11 cellular contexts compared by ENCODE assay signal in genomic region chr2:228613133-228613532, GRCh38.
DNase-seq lines count a peak whose midpoint lies in the region; ATAC-seq and TF ChIP-seq lines count a peak whose summit lies in the region.
"Had no signal": no experiment of that assay in that cellular context is flagged by ENCODE, and none has a peak within 500 bp of the region (broad histone marks: within the 10 kb centered on the region; RNA-seq: fewer than 3 reads in every experiment).

No MANE protein-coding gene starts in this region.

- no peaks in the 10 kb centered on the region for H3K9me3 ChIP-seq in OCI-LY7 (ENCODE audit: low read length)

- no peaks in the 10 kb centered on the region for H3K9me2 ChIP-seq in OCI-LY7 (ENCODE audit: insufficient read depth, low read length)

- peak; percentile 38 to 41 for ATAC-seq in activated CD4-positive, CD25-positive, alpha-beta regulatory T cell treated with anti-CD3 and anti-CD28 coated beads, Interleukin-2, amount 50 U/mL, for 24 hours
- ATAC-seq in HG03045 (IDR thresholded peaks at IDR 0.05; ENCODE audit: unreplicated experiment): peak; percentile 67
- ATAC-seq in activated T-helper 17 cell treated with anti-CD3 and anti-CD28 coated beads, Interleukin-2, amount 50 U/mL, for 72 hours (replicated peaks): peak; percentile 83
- ATAC-seq in GM18909 (IDR thresholded peaks at IDR 0.05; ENCODE audit: poor library complexity, unreplicated experiment): no peak
- ATAC-seq: left ventricle myocardium superior had no signal

- H3K4me1 ChIP-seq in OCI-LY7 (ENCODE audit: insufficient read depth, low read length, poor library complexity, severe bottlenecking): no peaks in the 10 kb centered on the region

- intact Hi-C loops in OCI-LY7 (cut with micrococcal nuclease; ENCODE audit: unreplicated experiment): no loop called here

- H3K27me3 Mint-ChIP-seq in activated T-helper 17 cell treated with anti-CD3 and anti-CD28 coated beads, Interleukin-2, amount 50 U/mL, for 72 hours: no peaks in the 10 kb centered on the region
- peaks cover 3% of the 10 kb centered on the region for H3K27me3 Mint-ChIP-seq in progenitor cell of endocrine pancreas

- BruUV-seq in OCI-LY7 (replicated peaks; lab: Mats Ljungman, UMichigan): no TSS peak

- H2AFZ ChIP-seq in OCI-LY7 (ENCODE audit: low read length): no peak overlapping the region

- no peaks in the 10 kb centered on the region for H3K79me2 ChIP-seq in OCI-LY7 (ENCODE audit: insufficient read depth, low read depth, low read length)

- no peaks in the 10 kb centered on the region for H3K9me3 Mint-ChIP-seq in activated T-helper 17 cell treated with anti-CD3 and anti-CD28 coated beads, Interleukin-2, amount 50 U/mL, for 72 hours
- no peaks in the 10 kb centered on the region for H3K9me3 Mint-ChIP-seq in progenitor cell of endocrine pancreas (ENCODE audit: low read depth)

- H3K36me3 ChIP-seq in OCI-LY7 (ENCODE audit: insufficient read depth, low read length): no peaks in the 10 kb centered on the region

- H3K4me1 Mint-ChIP-seq in activated T-helper 17 cell treated with anti-CD3 and anti-CD28 coated beads, Interleukin-2, amount 50 U/mL, for 72 hours: no peaks in the 10 kb centered on the region
- no peaks in the 10 kb centered on the region for H3K4me1 Mint-ChIP-seq in progenitor cell of endocrine pancreas (ENCODE audit: low read depth)

- DNase-seq in activated CD4-positive, CD25-positive, alpha-beta regulatory T cell (lab: John Stamatoyannopoulos, UW): no peak
- peak; percentile 96 for DNase-seq in retinal pigment epithelial cell (ENCODE audit: low read depth)
- no peak for DNase-seq in OCI-LY7 (ENCODE audit: low spot score)
- no peak for DNase-seq in progenitor cell of endocrine pancreas (ENCODE audit: low spot score, unreplicated experiment)
- DNase-seq: activated naive CD4-positive, alpha-beta T cell treated with anti-CD3 and anti-CD28 coated beads, Interleukin-2, amount 50 U/mL, for 16 hours; KBM-7; left ventricle myocardium superior had no signal

- no peaks in the 10 kb centered on the region for H3K36me3 Mint-ChIP-seq in activated T-helper 17 cell treated with anti-CD3 and anti-CD28 coated beads, Interleukin-2, amount 50 U/mL, for 72 hours (ENCODE audit: low read depth)
- H3K36me3 Mint-ChIP-seq in progenitor cell of endocrine pancreas (ENCODE audit: insufficient read depth): no peaks in the 10 kb centered on the region

- H4K20me1 ChIP-seq in OCI-LY7 (ENCODE audit: insufficient read depth, low read length): no peaks in the 10 kb centered on the region

- POLR2A ChIA-PET in OCI-LY7 (lab: Charles Lee): no interaction called here

- H3K4me2 ChIP-seq in OCI-LY7 (ENCODE audit: low read length): no peak overlapping the region

- TF ChIP-seq CTCF in retinal pigment epithelial cell (conservative IDR thresholded peaks at IDR 0.05; ENCODE audit: low read depth, low read length) (no peak), OCI-LY7 (conservative IDR thresholded peaks at IDR 0.05; ENCODE audit: low read length) (no peak), progenitor cell of endocrine pancreas (IDR thresholded peaks at IDR 0.05; ENCODE audit: unreplicated experiment) (no peak)

- H3K4me3 Mint-ChIP-seq in activated T-helper 17 cell treated with anti-CD3 and anti-CD28 coated beads, Interleukin-2, amount 50 U/mL, for 72 hours: no peak overlapping the region
- H3K4me3 Mint-ChIP-seq in progenitor cell of endocrine pancreas (ENCODE audit: low read depth): no peak overlapping the region

- no peak overlapping the region for H3K27ac Mint-ChIP-seq in activated T-helper 17 cell treated with anti-CD3 and anti-CD28 coated beads, Interleukin-2, amount 50 U/mL, for 72 hours
- no peak overlapping the region for H3K27ac Mint-ChIP-seq in progenitor cell of endocrine pancreas

- CTCF ChIA-PET in OCI-LY7 (lab: Charles Lee; ENCODE audit: unreplicated experiment): no interaction called here

- H3K4me3 ChIP-seq in retinal pigment epithelial cell (ENCODE audit: low read length) (no peak overlapping the region), OCI-LY7 (ENCODE audit: low read depth, low read length, poor library complexity, severe bottlenecking) (no peak overlapping the region)

- no peak overlapping the region for H3K27ac ChIP-seq in OCI-LY7 (ENCODE audit: low read depth, low read length, poor library complexity, severe bottlenecking)
